In the genomic region with DNA sequence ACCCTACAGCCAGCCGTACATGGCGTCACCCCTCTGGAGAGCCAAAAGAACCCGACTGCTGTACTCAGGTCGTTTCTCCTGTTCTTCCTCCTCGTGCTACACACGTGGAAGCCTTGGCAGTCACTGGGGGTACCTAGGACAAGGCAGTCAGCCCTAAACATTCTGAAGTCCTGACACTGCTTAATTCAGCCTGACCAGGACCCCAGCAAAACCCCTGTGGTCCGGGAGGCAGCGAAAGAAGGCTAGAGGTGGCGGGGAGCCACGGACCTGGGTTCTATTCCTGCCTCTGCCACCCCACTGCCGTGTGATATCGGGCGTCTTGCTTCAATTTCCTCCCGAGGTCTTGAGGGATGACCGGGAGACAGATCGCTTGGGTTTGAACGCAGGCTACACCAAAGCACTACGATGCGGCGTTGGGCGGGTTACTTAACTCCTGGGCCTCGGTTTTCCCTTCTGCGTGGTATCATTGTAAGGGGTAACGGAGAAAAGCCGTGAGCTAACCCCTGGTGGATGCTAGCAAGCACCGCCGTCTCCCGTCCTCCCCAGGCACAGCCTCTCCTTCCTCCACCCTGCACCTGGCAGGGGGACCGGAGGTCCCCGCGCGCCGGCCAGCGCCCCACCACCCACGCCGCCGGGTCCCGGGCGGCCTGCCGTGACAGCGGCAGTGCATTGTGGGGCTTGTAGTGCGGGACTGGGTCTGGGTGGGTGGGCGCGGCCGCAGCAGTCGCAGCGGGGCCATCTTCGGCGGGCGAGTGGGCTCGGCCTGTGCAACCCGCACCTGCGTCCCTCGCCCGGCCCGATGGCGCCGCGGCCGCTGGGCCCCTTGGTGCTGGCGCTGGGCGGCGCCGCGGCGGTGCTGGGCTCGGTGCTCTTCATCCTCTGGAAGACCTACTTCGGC, we compare ENCODE assay signal across 8 cellular contexts. TPM values are rescaled to one million over a fixed set of nuclear protein-coding genes. Genes with fewer than 3 reads are reported as not detected.
A peak's percentile ranks its signal among the peaks of the same experiment; 100 is the strongest.
DNase-seq lines count a peak whose midpoint lies in the region; ATAC-seq and TF ChIP-seq lines count a peak whose summit lies in the region.

A gene with protein sequence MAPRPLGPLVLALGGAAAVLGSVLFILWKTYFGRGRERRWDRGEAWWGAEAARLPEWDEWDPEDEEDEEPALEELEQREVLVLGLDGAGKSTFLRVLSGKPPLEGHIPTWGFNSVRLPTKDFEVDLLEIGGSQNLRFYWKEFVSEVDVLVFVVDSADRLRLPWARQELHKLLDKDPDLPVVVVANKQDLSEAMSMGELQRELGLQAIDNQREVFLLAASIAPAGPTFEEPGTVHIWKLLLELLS (plus strand): TSS at position 723 of the 898 bp plus-strand sequence. CDS start 77 bp downstream, at position 800.

- peak within 1 kb of the TSS; percentile 76 for H3K4me3 Mint-ChIP-seq in activated naive CD8-positive, alpha-beta T cell treated with anti-CD3 and anti-CD28 coated beads, Interleukin-2, amount 50 U/mL, for 24 hours
- H3K4me3 Mint-ChIP-seq in progenitor cell of endocrine pancreas (ENCODE audit: low read depth), result peak within 1 kb of the TSS; percentile 72

- no peak for TF ChIP-seq CTCF in HFF-Myc (IDR thresholded peaks at IDR 0.05; ENCODE audit: low read depth, low read length, missing control alignments)
- no peak for TF ChIP-seq CTCF in progenitor cell of endocrine pancreas (IDR thresholded peaks at IDR 0.05; ENCODE audit: unreplicated experiment)
- no peak for TF ChIP-seq CTCF in uterus (IDR thresholded peaks at IDR 0.05)

- intact Hi-C loops in left ventricle myocardium superior (cut with micrococcal nuclease) (no loop called here), uterus (cut with DNase I; ENCODE audit: low total_unique reads) (no loop called here)

- no peaks in the 10 kb centered on the region for H3K27me3 Mint-ChIP-seq in activated naive CD8-positive, alpha-beta T cell treated with anti-CD3 and anti-CD28 coated beads, Interleukin-2, amount 50 U/mL, for 24 hours
- peaks cover 37% of the 10 kb centered on the region for H3K27me3 Mint-ChIP-seq in progenitor cell of endocrine pancreas

- no peak within 1 kb of the TSS; the same call in 1 of the 2 replicates for H3K27ac ChIP-seq in SJCRH30
- peak within 1 kb of the TSS; percentile 44 to 76 for H3K27ac ChIP-seq in uterus

- H3K27ac Mint-ChIP-seq in activated naive CD8-positive, alpha-beta T cell treated with anti-CD3 and anti-CD28 coated beads, Interleukin-2, amount 50 U/mL, for 24 hours, result peak within 1 kb of the TSS; percentile 77
- peak within 1 kb of the TSS; percentile 29 for H3K27ac Mint-ChIP-seq in progenitor cell of endocrine pancreas

- no peaks in the 10 kb centered on the region for H3K27me3 ChIP-seq in SJCRH30
- H3K27me3 ChIP-seq in uterus, result no peaks in the 10 kb centered on the region

- no peaks in the 10 kb centered on the region for H3K9me3 Mint-ChIP-seq in activated naive CD8-positive, alpha-beta T cell treated with anti-CD3 and anti-CD28 coated beads, Interleukin-2, amount 50 U/mL, for 24 hours
- no peaks in the 10 kb centered on the region for H3K9me3 Mint-ChIP-seq in progenitor cell of endocrine pancreas (ENCODE audit: low read depth)

- ATAC-seq in activated naive CD8-positive, alpha-beta T cell treated with anti-CD3 and anti-CD28 coated beads, Interleukin-2, amount 50 U/mL, for 24 hours, result peak; percentile 44
- ATAC-seq in left ventricle myocardium superior (peak; percentile 56), GM21447 (IDR thresholded peaks at IDR 0.05; ENCODE audit: unreplicated experiment) (no peak)

- H3K4me1 ChIP-seq in SJCRH30, result no peaks in the 10 kb centered on the region; the same call in 1 of the 2 replicates
- no peaks in the 10 kb centered on the region for H3K4me1 ChIP-seq in uterus

- peaks cover 31% of the 10 kb centered on the region for H3K4me1 Mint-ChIP-seq in activated naive CD8-positive, alpha-beta T cell treated with anti-CD3 and anti-CD28 coated beads, Interleukin-2, amount 50 U/mL, for 24 hours
- H3K4me1 Mint-ChIP-seq in progenitor cell of endocrine pancreas (ENCODE audit: low read depth), result no peaks in the 10 kb centered on the region

- no peak for TF ChIP-seq POLR2A in uterus (IDR thresholded peaks at IDR 0.05)

- peak; percentile 9 for DNase-seq in COR-L47 (lab: John Stamatoyannopoulos, UW)
- DNase-seq in HFF-Myc (ENCODE audit: extremely low read depth, low read depth), result no peak
- DNase-seq in SJCRH30, result peak; percentile 50 to 57
- DNase-seq in activated naive CD8-positive, alpha-beta T cell treated with anti-CD3 and anti-CD28 coated beads, Interleukin-2, amount 50 U/mL, for 24 hours, result peak; percentile 72
- DNase-seq in left ventricle myocardium superior, result peak; percentile 70
- no peak for DNase-seq in progenitor cell of endocrine pancreas (ENCODE audit: low spot score, unreplicated experiment)
- peak in 1 of 2 donors; percentile 40 for DNase-seq in uterus

- H3K9me3 ChIP-seq in SJCRH30 (replicated peaks) (no peaks in the 10 kb centered on the region), uterus (no peaks in the 10 kb centered on the region)

- H3K36me3 Mint-ChIP-seq in activated naive CD8-positive, alpha-beta T cell treated with anti-CD3 and anti-CD28 coated beads, Interleukin-2, amount 50 U/mL, for 24 hours (ENCODE audit: low read depth), result peaks cover 16% of the 10 kb centered on the region
- peaks cover 13% of the 10 kb centered on the region for H3K36me3 Mint-ChIP-seq in progenitor cell of endocrine pancreas (ENCODE audit: insufficient read depth)

- H3K4me3 ChIP-seq in HFF-Myc (replicated peaks; ENCODE audit: low read depth, low read length) (peak within 1 kb of the TSS; percentile 69), SJCRH30 (peak within 1 kb of the TSS; percentile 69), uterus (peak within 1 kb of the TSS; percentile 34 to 70)

- H3K36me3 ChIP-seq in SJCRH30, result no peaks in the 10 kb centered on the region
- no peaks in the 10 kb centered on the region for H3K36me3 ChIP-seq in uterus

RNA-seq across cellular contexts. Expression of the gene that starts here (rescaled TPM):
- 5.7 and 6.5 TPM in 2 replicates for total RNA-seq in SJCRH30 (2014; rRNA removed; shearing (Covaris generic))
- total RNA-seq in left ventricle myocardium superior (4.4 TPM), progenitor cell of endocrine pancreas (24.5 and 29.5 TPM in 2 replicates), uterus (10 to 100 TPM in 2 of 4 donors, 1 to 10 TPM in 2; 4.1 to 21.2 (median 9.6) TPM)

Comparison
In these comparisons a context has a peak if more than half of its experiments do, and no peak if none do; other contexts are left out.
1. DNase-seq: peak in COR-L47 (single experiment), SJCRH30 (2 of 2), activated naive CD8-positive, alpha-beta T cell treated with anti-CD3 and anti-CD28 coated beads, Interleukin-2, amount 50 U/mL, for 24 hours (single experiment) and left ventricle myocardium superior (single experiment); none in HFF-Myc (single experiment) and progenitor cell of endocrine pancreas (single experiment).
2. Peak in every context shown above with its lines, with median percentiles within 50 percentile points of each other: H3K4me3 ChIP-seq.